ENCODE assay signal across 21 cellular contexts in genomic region chr1:6509603-6510291, GRCh38. TPM values are rescaled to one million over a fixed set of nuclear protein-coding genes. Genes with fewer than 3 reads are reported as not detected.
DNase-seq lines count a peak whose midpoint lies in the region; ATAC-seq and TF ChIP-seq lines count a peak whose summit lies in the region.
"Had no signal": no experiment of that assay in that cellular context is flagged by ENCODE, and none has a peak within 500 bp of the region (broad histone marks: within the 10 kb centered on the region; RNA-seq: fewer than 3 reads in every experiment).

No MANE protein-coding gene starts in this region.

- no peak overlapping the region for H3K4me3 Mint-ChIP-seq in H9
- H3K4me3 Mint-ChIP-seq: activated T-cell treated with anti-CD3 and anti-CD28 coated beads, Interleukin-2, amount 50 U/mL, for 72 hours; CD4-positive, alpha-beta memory T cell; GM23338; memory B cell; natural killer cell had no signal

- peak in 3 of 4 donors; percentile 20 to 58 (median 44) for ATAC-seq in right lobe of liver
- ATAC-seq in HG02884 (IDR thresholded peaks at IDR 0.05; ENCODE audit: unreplicated experiment), result no peak
- ATAC-seq: activated naive CD4-positive, alpha-beta T cell treated with anti-CD3 and anti-CD28 coated beads, Interleukin-2, amount 50 U/mL, for 72 hours; activated T-cell treated with anti-CD3 and anti-CD28 coated beads, Interleukin-2, amount 50 U/mL, for 72 hours; GM23338; natural killer cell had no signal

- H3K36me3 ChIP-seq in right lobe of liver, result no peaks in the 10 kb centered on the region
- H3K36me3 ChIP-seq: prostate gland had no signal

- no peak for TF ChIP-seq POLR2A in right lobe of liver (IDR thresholded peaks at IDR 0.05)

- no peak overlapping the region for H3K4ac ChIP-seq in H9 (ENCODE audit: low read depth, low read length)

- no peak overlapping the region for H2BK12ac ChIP-seq in H9 (ENCODE audit: insufficient read length, low read depth, low read length)

- no peak overlapping the region for H2BK5ac ChIP-seq in H9 (ENCODE audit: insufficient read length, low read length)

- H3K36me3 Mint-ChIP-seq in H9 (ENCODE audit: insufficient read depth in 1 of 3, low read depth in 3 of 3), result no peaks in the 10 kb centered on the region
- H3K36me3 Mint-ChIP-seq: activated naive CD4-positive, alpha-beta T cell treated with anti-CD3 and anti-CD28 coated beads, Interleukin-2, amount 50 U/mL, for 72 hours; CD4-positive, alpha-beta memory T cell; memory B cell; natural killer cell had no signal

- H3K4me2 ChIP-seq in H9 (ENCODE audit: insufficient read depth, insufficient read length, low read length), result no peak overlapping the region
- H3K4me2 ChIP-seq: GM23338 had no signal

- H3K27me3 ChIP-seq in right lobe of liver (no peaks in the 10 kb centered on the region), H9 (ENCODE audit: insufficient read depth, low read length) (no peaks in the 10 kb centered on the region)

- H3K27ac ChIP-seq in cingulate gyrus (ENCODE audit: low read depth, low read length), result peak overlapping the region; percentile 19
- no peak overlapping the region for H3K27ac ChIP-seq in right lobe of liver
- H3K27ac ChIP-seq in H9 (ENCODE audit: insufficient read length, low read depth, low read length), result no peak overlapping the region
- H3K27ac ChIP-seq: prostate gland, SK-N-MC had no signal

- H2AFZ ChIP-seq in H9 (ENCODE audit: low read length), result no peak overlapping the region
- H2AFZ ChIP-seq: GM23338 had no signal

- H3K9ac ChIP-seq in H9 (ENCODE audit: extremely low read depth, insufficient read length, low read length), result no peak overlapping the region

- no peak overlapping the region for H3K27ac Mint-ChIP-seq in H9
- H3K27ac Mint-ChIP-seq: activated naive CD4-positive, alpha-beta T cell treated with anti-CD3 and anti-CD28 coated beads, Interleukin-2, amount 50 U/mL, for 72 hours; activated T-cell treated with anti-CD3 and anti-CD28 coated beads, Interleukin-2, amount 50 U/mL, for 72 hours; GM23338; memory B cell; natural killer cell had no signal

- no peak overlapping the region for H2BK20ac ChIP-seq in H9 (ENCODE audit: low read depth, low read length, poor library complexity, severe bottlenecking)

- no peaks in the 10 kb centered on the region for H3K27me3 Mint-ChIP-seq in H9 (ENCODE audit: low read depth)

- H3K23me2 ChIP-seq in H9 (ENCODE audit: insufficient read length, low read depth, low read length, poor library complexity, severe bottlenecking), result no peaks in the 10 kb centered on the region

- H4K91ac ChIP-seq in H9 (ENCODE audit: insufficient read length, low read depth, low read length), result no peak overlapping the region

- peak; percentile 51 for DNase-seq in Ammon's horn (ENCODE audit: low spot score)
- peak; percentile 41 for DNase-seq in GM13976 (ENCODE audit: low spot score)
- DNase-seq in right lobe of liver, result no peak
- no peak for DNase-seq in GM19240 (ENCODE audit: insufficient read length, low spot score)
- no peak for DNase-seq in AG08396 (ENCODE audit: low spot score)
- DNase-seq in H9, result no peak
- DNase-seq: activated T-cell treated with anti-CD3 and anti-CD28 coated beads, Interleukin-2, amount 50 U/mL, for 72 hours; CD4-positive, alpha-beta memory T cell; natural killer cell; NCI-H1694 treated with DMSO at 0.1 percent for 48 hours; NCI-H226; T-helper 9 cell had no signal

- no peak overlapping the region for H3T11ph ChIP-seq in H9 (ENCODE audit: low read length)

- no peak overlapping the region for H3K23ac ChIP-seq in H9 (ENCODE audit: insufficient read length, low read depth, low read length)

- 75% methylated on average over 2 of the region's 17 CpGs for WGBS in right lobe of liver (ENCODE audit: insufficient coverage, low coverage, low lambda C conversion rate, missing lambda C conversion rate)
- no CpG with 5 or more reads among the region's 17 CpGs for WGBS in H9 (ENCODE audit: extremely low coverage, insufficient read length, low lambda C conversion rate)

- H3K9me3 ChIP-seq in right lobe of liver (no peaks in the 10 kb centered on the region), H9 (ENCODE audit: control insufficient read depth, low read depth, low read length) (no peaks in the 10 kb centered on the region)
- H3K9me3 ChIP-seq: prostate gland had no signal

- peaks cover 0 to 3% of the 10 kb centered on the region in 2 experiments; a peak in 2 of 4 replicates for H3K4me1 Mint-ChIP-seq in H9
- H3K4me1 Mint-ChIP-seq: CD4-positive, alpha-beta memory T cell; memory B cell; natural killer cell had no signal

- H3K56ac ChIP-seq in H9 (ENCODE audit: insufficient read length, low read depth, low read length), result no peak overlapping the region

- in situ Hi-C loops in GM13976 (cut with MboI; ENCODE audit: low sequenced_read_pairs, unreplicated experiment), result no loop called here

- no peaks in the 10 kb centered on the region for H4K20me1 ChIP-seq in H9 (ENCODE audit: control insufficient read depth, insufficient read depth, insufficient read length)

- no peak overlapping the region for H3K4me3 ChIP-seq in right lobe of liver
- H3K4me3 ChIP-seq: coronary artery, GM23338, prostate gland, SK-N-MC had no signal

- no peak overlapping the region; the same call in 1 of the 2 replicates for H3K14ac ChIP-seq in H9 (ENCODE audit: insufficient read depth, low read length)

- no peaks in the 10 kb centered on the region for H3K9me3 Mint-ChIP-seq in H9
- H3K9me3 Mint-ChIP-seq: activated naive CD4-positive, alpha-beta T cell treated with anti-CD3 and anti-CD28 coated beads, Interleukin-2, amount 50 U/mL, for 72 hours; activated T-cell treated with anti-CD3 and anti-CD28 coated beads, Interleukin-2, amount 50 U/mL, for 72 hours; CD4-positive, alpha-beta memory T cell; GM23338; memory B cell; natural killer cell had no signal

- no peaks in the 10 kb centered on the region for H3K79me2 ChIP-seq in H9 (ENCODE audit: insufficient read depth, low read length)

- no peak overlapping the region for H4K5ac ChIP-seq in H9 (ENCODE audit: insufficient read length, low read depth, low read length)

- intact Hi-C loops in right lobe of liver (cut with DNase I), result no loop called here

- no peak for TF ChIP-seq CTCF in GM13976 (IDR thresholded peaks at IDR 0.05; ENCODE audit: borderline replicate concordance, control extremely low read depth, extremely low read depth, insufficient read depth, missing control alignments)
- TF ChIP-seq CTCF in right lobe of liver (IDR thresholded peaks at IDR 0.05), result no peak
- TF ChIP-seq CTCF in H9 (conservative IDR thresholded peaks at IDR 0.05), result no peak

- no peak overlapping the region for H4K8ac ChIP-seq in H9 (replicated peaks; ENCODE audit: insufficient read length, low read depth, low read length)

- H3K79me1 ChIP-seq in H9 (ENCODE audit: insufficient read depth, low read depth, low read length, poor library complexity, severe bottlenecking), result no peaks in the 10 kb centered on the region

- H2BK120ac ChIP-seq in H9 (ENCODE audit: low read depth, low read length, poor library complexity, severe bottlenecking), result no peak overlapping the region

- H3K4me1 ChIP-seq in right lobe of liver (no peaks in the 10 kb centered on the region), H9 (ENCODE audit: insufficient read depth, low read length) (no peaks in the 10 kb centered on the region)
- H3K4me1 ChIP-seq: prostate gland had no signal

- H2BK15ac ChIP-seq in H9 (ENCODE audit: low read depth, low read length), result no peak overlapping the region

- no peak overlapping the region for H2AK5ac ChIP-seq in H9 (ENCODE audit: insufficient read length, low read length)

- no peak overlapping the region for H3K18ac ChIP-seq in H9 (ENCODE audit: insufficient read length, low read depth, low read length)

RNA-seq across cellular contexts. Expression of gene PLEKHG5, which starts 18.3 kb away (rescaled TPM):
- total RNA-seq in right lobe of liver, result 1 to 10 TPM in 5 of 6 experiments, under 1 TPM in 1; 0.70 to 2.3 (median 1.5) TPM
- total RNA-seq in H9 (2021), result 20.7 and 22.3 TPM in 2 replicates

RNA-seq across cellular contexts. Expression of gene TNFRSF25, which starts 43.8 kb away (rescaled TPM):
- total RNA-seq in right lobe of liver (1 to 10 TPM; 1.1 to 3.2 (median 2.1) TPM), H9 (2021) (18.3 and 19.4 TPM in 2 replicates)

RNA-seq across cellular contexts. Expression of gene NOL9, which starts 44.6 kb away (rescaled TPM):
- total RNA-seq in right lobe of liver (10 to 100 TPM in 3 of 6 experiments, 1 to 10 TPM in 3; 8.9 to 13.1 (median 10.7) TPM), H9 (2021) (49.4 and 50.4 TPM in 2 replicates)

RNA-seq across cellular contexts. Expression of gene TAS1R1, which starts 45.4 kb away (rescaled TPM):
- under 1 TPM in 1 of 6 experiments, not detected in 5; 0.26 TPM for total RNA-seq in right lobe of liver
- total RNA-seq in H9 (2021), result not detected in 2 replicates
- total RNA-seq: activated CD8-positive, alpha-beta memory T cell treated with anti-CD3 and anti-CD28 coated beads for 36 hours; activated naive CD4-positive, alpha-beta T cell treated with anti-CD3 and anti-CD28 coated beads, Interleukin-2, amount 50 U/mL, for 72 hours; activated T-cell treated with anti-CD3 and anti-CD28 coated beads, Interleukin-2, amount 50 U/mL, for 72 hours; CD4-positive, alpha-beta memory T cell; GM23338; natural killer cell had no signal

Comparison
In these comparisons a context has a peak if more than half of its experiments do, and no peak if none do; other contexts are left out.
1. DNase-seq: peak in Ammon's horn (single experiment) and GM13976 (single experiment); none in right lobe of liver (0 of 3), GM19240 (single experiment), AG08396 (single experiment) and H9 (single experiment).